In the genomic region with DNA sequence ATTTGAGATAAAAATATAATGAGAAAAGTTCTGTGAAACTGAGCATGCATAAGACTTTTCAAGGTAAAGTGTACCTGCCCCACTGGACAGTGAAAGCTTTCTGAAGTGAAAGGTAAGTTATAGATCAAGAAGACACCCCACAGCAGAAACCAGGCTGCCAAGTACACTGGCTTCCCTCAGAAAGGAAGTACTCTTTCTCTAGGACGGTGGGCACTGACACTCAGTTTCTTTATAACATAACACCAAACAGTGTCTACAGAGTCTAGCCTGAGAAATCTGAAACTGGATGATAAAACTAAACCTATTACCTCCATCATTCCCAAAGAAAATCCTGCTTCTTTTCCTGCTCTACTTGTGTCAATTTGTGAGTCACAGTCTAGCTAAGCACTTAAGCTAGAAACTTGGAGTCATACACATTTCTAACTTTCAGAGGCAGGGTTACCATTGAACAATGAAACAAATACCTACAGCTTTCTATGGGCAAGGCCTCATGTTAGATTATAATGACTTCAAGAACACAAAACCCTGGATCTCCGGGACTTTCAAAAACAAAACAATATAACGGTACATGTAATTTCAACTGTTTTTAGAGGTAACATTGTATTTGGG, we compare ENCODE assay signal across 11 cellular contexts.
DNase-seq lines count a peak whose midpoint lies in the region; ATAC-seq, FAIRE-seq and TF ChIP-seq lines count a peak whose summit lies in the region.
"Had no signal": no experiment of that assay in that cellular context is flagged by ENCODE, and none has a peak within 500 bp of the region (broad histone marks: within the 10 kb centered on the region; RNA-seq: fewer than 3 reads in every experiment).

No MANE protein-coding gene starts in this region.

- ATAC-seq in GM21381 (IDR thresholded peaks at IDR 0.05; ENCODE audit: unreplicated experiment) = peak; percentile 40
- ATAC-seq: pancreas had no signal

- no peak overlapping the region for H3K9ac ChIP-seq in endothelial cell of umbilical vein (replicated peaks; ENCODE audit: extremely low read depth, insufficient read depth, low read length)

- no peak overlapping the region for H3K27ac ChIP-seq in endothelial cell of umbilical vein (ENCODE audit: insufficient read depth, low read depth, low read length)
- H3K27ac ChIP-seq: pancreas had no signal

- H4K20me1 ChIP-seq in endothelial cell of umbilical vein (replicated peaks; ENCODE audit: control insufficient read depth, extremely low read depth, insufficient read depth, low read length) = no peaks in the 10 kb centered on the region

- in situ Hi-C loops in GM13976 (cut with MboI; ENCODE audit: low sequenced_read_pairs, unreplicated experiment) = no loop called here

- no peaks in the 10 kb centered on the region for H3K4me1 ChIP-seq in endothelial cell of umbilical vein (ENCODE audit: control insufficient read depth, extremely low read depth, insufficient read depth, low read length)
- H3K4me1 ChIP-seq: pancreas had no signal

- FAIRE-seq in endothelial cell of umbilical vein (lab: Jason Lieb, UNC) = peak; percentile 55
- FAIRE-seq: pancreas had no signal

- no peaks in the 10 kb centered on the region for H3K79me2 ChIP-seq in endothelial cell of umbilical vein (ENCODE audit: control insufficient read depth, insufficient read depth, low read length)

- CTCF ChIA-PET in endothelial cell of umbilical vein (lab: Charles Lee) = no interaction called here

- DNase-seq in GM13976 (ENCODE audit: low spot score) = peak; percentile 22
- DNase-seq in NAMALWA (ENCODE audit: low spot score) = peak; percentile 10
- DNase-seq in endothelial cell of umbilical vein (ENCODE audit: low read depth, low spot score) = no peak
- DNase-seq in cortex of kidney (lab: John Stamatoyannopoulos, UW) = no peak
- DNase-seq in NCI-H748 treated with DMSO at 0.1 percent for 48 hours (lab: John Stamatoyannopoulos, UW) = no peak
- DNase-seq in RPMI8226 = no peak
- no peak for DNase-seq in RKO (ENCODE audit: low spot score)
- DNase-seq: HFFc6, NCI-H146, pancreas had no signal

- no peaks in the 10 kb centered on the region for H3K9me1 ChIP-seq in endothelial cell of umbilical vein (replicated peaks; ENCODE audit: control insufficient read depth, extremely low read depth, insufficient read depth, low read length)

- H3K9me3 ChIP-seq in endothelial cell of umbilical vein (replicated peaks; ENCODE audit: control insufficient read depth, insufficient read depth, low read length) = no peaks in the 10 kb centered on the region
- H3K9me3 ChIP-seq: pancreas had no signal

- POLR2A ChIA-PET in endothelial cell of umbilical vein (lab: Charles Lee) = no interaction called here

- H3K4me3 ChIP-seq in endothelial cell of umbilical vein (replicated peaks in 1 of 3; ENCODE audit: insufficient read depth in 1 of 3, low read depth in 1 of 3, low read length in 3 of 3) = no peak overlapping the region
- H3K4me3 ChIP-seq: pancreas had no signal

- TF ChIP-seq CTCF in GM13976 (IDR thresholded peaks at IDR 0.05; ENCODE audit: borderline replicate concordance, control extremely low read depth, extremely low read depth, insufficient read depth, missing control alignments) = no peak
- TF ChIP-seq CTCF in endothelial cell of umbilical vein (IDR thresholded peaks at IDR 0.05; ENCODE audit: extremely low read depth in 1 of 2, insufficient read depth in 1 of 2, low read depth in 1 of 2, low read length in 2 of 2) = no peak

- no TSS peak for BruUV-seq in endothelial cell of umbilical vein (replicated peaks; lab: Mats Ljungman, UMichigan)

- H2AFZ ChIP-seq in endothelial cell of umbilical vein (ENCODE audit: low read depth, low read length) = no peak overlapping the region

- peaks cover 2% of the 10 kb centered on the region in 2 experiments for H3K36me3 ChIP-seq in endothelial cell of umbilical vein (ENCODE audit: control insufficient read depth in 2 of 2, extremely low read depth in 1 of 2, insufficient read depth in 2 of 2, low read length in 2 of 2)

- no peak for TF ChIP-seq POLR2A in endothelial cell of umbilical vein (IDR thresholded peaks at IDR 0.05; ENCODE audit: low read depth, low read length)

- dilution Hi-C loops in endothelial cell of umbilical vein (cut with MboI; ENCODE audit: extremely low pct_ligation_motif_present, low sequenced_read_pairs) = no loop called here

- H3K4me2 ChIP-seq in endothelial cell of umbilical vein (ENCODE audit: insufficient read depth, low read length) = no peak overlapping the region

- no peaks in the 10 kb centered on the region for H3K27me3 ChIP-seq in endothelial cell of umbilical vein (ENCODE audit: control insufficient read depth in 2 of 2, insufficient read depth in 2 of 2, low read length in 2 of 2)
- H3K27me3 ChIP-seq: pancreas had no signal

- intact Hi-C loops in endothelial cell of umbilical vein (cut with micrococcal nuclease) = no loop called here

TF ChIP-seq in endothelial cell of umbilical vein, 7 proteins besides CTCF, POLR2A, EP300 and RAD21:
- TF ChIP-seq FOS (IDR thresholded peaks at IDR 0.05; ENCODE audit: borderline replicate concordance, insufficient read depth, low read length) (no peak), EZH2 (IDR thresholded peaks at IDR 0.05; ENCODE audit: borderline replicate concordance, low read depth, low read length, severe bottlenecking) (no peak), GATA2 (IDR thresholded peaks at IDR 0.05; ENCODE audit: insufficient read depth, insufficient read length, low read depth, low read length) (no peak), JUN (IDR thresholded peaks at IDR 0.05; ENCODE audit: borderline replicate concordance, insufficient read depth, insufficient read length, low read depth) (no peak), POLR2AphosphoS5 (IDR thresholded peaks at IDR 0.05; ENCODE audit: insufficient read depth, low read depth, low read length) (no peak), MYC (IDR thresholded peaks at IDR 0.05; ENCODE audit: low read depth, low read length) (no peak)
- TF ChIP-seq, protein P1, sequence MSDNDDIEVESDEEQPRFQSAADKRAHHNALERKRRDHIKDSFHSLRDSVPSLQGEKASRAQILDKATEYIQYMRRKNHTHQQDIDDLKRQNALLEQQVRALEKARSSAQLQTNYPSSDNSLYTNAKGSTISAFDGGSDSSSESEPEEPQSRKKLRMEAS (IDR thresholded peaks at IDR 0.05; ENCODE audit: insufficient read depth, insufficient read length) = no peak
TF ChIP-seq in endothelial cell of umbilical vein: peak in this region for 0.

Comparison
In these comparisons a context has a peak if more than half of its experiments do, and no peak if none do; other contexts are left out.
1. DNase-seq: peak in GM13976 (single experiment) and NAMALWA (single experiment); none in endothelial cell of umbilical vein (single experiment), cortex of kidney (single experiment), NCI-H748 treated with DMSO at 0.1 percent for 48 hours (single experiment), RPMI8226 (single experiment) and RKO (single experiment).